In genomic region chr10:18501198-18501597, GRCh38 we compare ENCODE assay signal across 9 cellular contexts.
DNase-seq lines count a peak whose midpoint lies in the region; ATAC-seq and TF ChIP-seq lines count a peak whose summit lies in the region.
"Had no signal": no experiment of that assay in that cellular context is flagged by ENCODE, and none has a peak within 500 bp of the region (broad histone marks: within the 10 kb centered on the region; RNA-seq: fewer than 3 reads in every experiment).

No MANE protein-coding gene starts in this region.

- ATAC-seq in GM19351 (IDR thresholded peaks at IDR 0.05; ENCODE audit: unreplicated experiment) = peak; percentile 91
- peak; percentile 84 for ATAC-seq in HG03175 (IDR thresholded peaks at IDR 0.05; ENCODE audit: unreplicated experiment)

- H3K9ac ChIP-seq in colonic mucosa (ENCODE audit: low read depth in 2 of 2, low read length in 2 of 2) = no peak overlapping the region

- H3K4me3 ChIP-seq in colonic mucosa = no peak overlapping the region

- no peak for TF ChIP-seq CTCF in colonic mucosa (IDR thresholded peaks at IDR 0.05)

- no peaks in the 10 kb centered on the region for H3K36me3 ChIP-seq in colonic mucosa

- no peak overlapping the region for H3K27ac ChIP-seq in colonic mucosa

- intact Hi-C loops in colonic mucosa (cut with DNase I) = no loop called here

- no peaks in the 10 kb centered on the region for H3K4me1 ChIP-seq in colonic mucosa

- no peaks in the 10 kb centered on the region for H3K27me3 ChIP-seq in colonic mucosa

- DNase-seq in DMS 273 (lab: John Stamatoyannopoulos, UW; ENCODE audit: unreplicated experiment) (peak; percentile 11), astrocyte of the hippocampus (ENCODE audit: low read depth, low spot score) (peak; percentile 48), colonic mucosa (no peak), COLO668 (lab: John Stamatoyannopoulos, UW; ENCODE audit: unreplicated experiment) (no peak), T-helper 9 cell (no peak), OCI-M2 (lab: John Stamatoyannopoulos, UW; ENCODE audit: unreplicated experiment) (no peak)
- DNase-seq: H7 had no signal

- no peaks in the 10 kb centered on the region for H3K9me3 ChIP-seq in colonic mucosa

Comparison
In these comparisons a context has a peak if more than half of its experiments do, and no peak if none do; other contexts are left out.
1. DNase-seq: peak in DMS 273 (single experiment) and astrocyte of the hippocampus (single experiment); none in colonic mucosa (single experiment), COLO668 (single experiment), T-helper 9 cell (single experiment) and OCI-M2 (single experiment).